ENCODE assay signal across 24 cellular contexts in genomic region chr15:39704235-39704634, GRCh38.
DNase-seq lines count a peak whose midpoint lies in the region; ATAC-seq and TF ChIP-seq lines count a peak whose summit lies in the region.
"Had no signal": no experiment of that assay in that cellular context is flagged by ENCODE, and none has a peak within 500 bp of the region (broad histone marks: within the 10 kb centered on the region; RNA-seq: fewer than 3 reads in every experiment).

No MANE protein-coding gene starts in this region.

- WGBS in mesodermal cell (ENCODE audit: insufficient coverage in 2 of 2), 2 experiments = 84 to 100% methylated on average over 3 of the region's 5 CpGs

- no peak overlapping the region for H3K4me3 Mint-ChIP-seq in WTC11
- H3K4me3 Mint-ChIP-seq in activated CD4-positive, alpha-beta T cell treated with anti-CD3 and anti-CD28 coated beads, Interleukin-2, amount 10 ng/mL, durations not matched to agents 24 days and 14 days = no peak overlapping the region
- H3K4me3 Mint-ChIP-seq: CD4-positive, alpha-beta memory T cell; IgD-negative memory B cell had no signal

- no peaks in the 10 kb centered on the region for H3K9me3 ChIP-seq in mesodermal cell (ENCODE audit: control insufficient read depth, low read length)
- H3K9me3 ChIP-seq: BLaER1 treated with 17β-estradiol and CSF1 and Interleukin-3, amounts not matched to agents 10 nM and 100 nM; Caco-2; Peyer's patch had no signal

- H3K9me3 Mint-ChIP-seq in WTC11 = no peaks in the 10 kb centered on the region
- H3K9me3 Mint-ChIP-seq in activated CD4-positive, alpha-beta T cell treated with anti-CD3 and anti-CD28 coated beads, Interleukin-2, amount 10 ng/mL, durations not matched to agents 24 days and 14 days = no peaks in the 10 kb centered on the region
- H3K9me3 Mint-ChIP-seq: CD4-positive, alpha-beta memory T cell; IgD-negative memory B cell had no signal

- TF ChIP-seq CTCF in WTC11 (IDR thresholded peaks at IDR 0.05) (no peak), brain microvascular endothelial cell (IDR thresholded peaks at IDR 0.05; ENCODE audit: low read depth, low read length, missing control alignments) (no peak)

- DNase-seq in WTC11 (ENCODE audit: low spot score) (no peak), brain microvascular endothelial cell (no peak)
- DNase-seq in activated CD4-positive, alpha-beta T cell treated with anti-CD3 and anti-CD28 coated beads, Interleukin-2, amount 10 ng/mL, durations not matched to agents 24 days and 14 days = no peak
- DNase-seq: CD4-positive, alpha-beta memory T cell; DND-41; Karpas-422; MV-4-11; NCI-H1105 treated with DMSO at 0.1 percent for 48 hours; NCI-H2081; NCI-H2171; NCI-H345; NCI-H524; NCI-H774; NK-92 treated with Interleukin-12 subunit alpha and Interleukin-12 subunit beta, amount 100 ng/mL, for 24 hours; Peyer's patch had no signal

- peaks cover 7% of the 10 kb centered on the region for H3K4me1 ChIP-seq in ACC112 (ENCODE audit: control insufficient read depth, insufficient read depth, low read length, unreplicated experiment)
- H3K4me1 ChIP-seq in mesodermal cell (ENCODE audit: control insufficient read depth, insufficient read depth, low read length, poor library complexity, severe bottlenecking) = no peaks in the 10 kb centered on the region
- H3K4me1 ChIP-seq: Peyer's patch had no signal

- no peaks in the 10 kb centered on the region for H3K79me2 ChIP-seq in ACC112 (ENCODE audit: control insufficient read depth, insufficient read depth, low read length, unreplicated experiment)

- H3K27ac ChIP-seq in ACC112 (ENCODE audit: low read depth, low read length) (peak overlapping the region; percentile 37), brain microvascular endothelial cell (peak overlapping the region; percentile 16), mesodermal cell (ENCODE audit: low read depth, low read length, severe bottlenecking) (peak overlapping the region; percentile 30)
- H3K27ac ChIP-seq: 22Rv1; BLaER1 treated with 17β-estradiol and CSF1 and Interleukin-3, amounts not matched to agents 10 nM and 100 nM; Peyer's patch had no signal

- H3K27me3 ChIP-seq in ACC112 (ENCODE audit: insufficient read depth, low read length) (no peaks in the 10 kb centered on the region), brain microvascular endothelial cell (replicated peaks) (no peaks in the 10 kb centered on the region)
- H3K27me3 ChIP-seq: BLaER1 treated with 17β-estradiol and CSF1 and Interleukin-3, amounts not matched to agents 10 nM and 100 nM; Peyer's patch had no signal

- peaks cover 8% of the 10 kb centered on the region for H3K4me1 Mint-ChIP-seq in WTC11
- H3K4me1 Mint-ChIP-seq in activated CD4-positive, alpha-beta T cell treated with anti-CD3 and anti-CD28 coated beads, Interleukin-2, amount 10 ng/mL, durations not matched to agents 24 days and 14 days = no peaks in the 10 kb centered on the region
- H3K4me1 Mint-ChIP-seq: CD4-positive, alpha-beta memory T cell; IgD-negative memory B cell had no signal

- H3K27ac Mint-ChIP-seq in WTC11 = 0 out of 2 replicates have a peak overlapping the region, but pooled peaks have one; percentile 8
- H3K27ac Mint-ChIP-seq in activated CD4-positive, alpha-beta T cell treated with anti-CD3 and anti-CD28 coated beads, Interleukin-2, amount 10 ng/mL, durations not matched to agents 24 days and 14 days = no peak overlapping the region
- H3K27ac Mint-ChIP-seq: CD4-positive, alpha-beta memory T cell; IgD-negative memory B cell had no signal

- H3K27me3 Mint-ChIP-seq in WTC11 (ENCODE audit: low read depth) = no peaks in the 10 kb centered on the region
- H3K27me3 Mint-ChIP-seq in activated CD4-positive, alpha-beta T cell treated with anti-CD3 and anti-CD28 coated beads, Interleukin-2, amount 10 ng/mL, durations not matched to agents 24 days and 14 days = peaks cover 10% of the 10 kb centered on the region
- H3K27me3 Mint-ChIP-seq: CD4-positive, alpha-beta memory T cell; IgD-negative memory B cell had no signal

- H3K4me3 ChIP-seq in ACC112 (ENCODE audit: low read depth, low read length) = no peak overlapping the region
- H3K4me3 ChIP-seq in brain microvascular endothelial cell (ENCODE audit: low read depth, low read length) = no peak overlapping the region
- H3K4me3 ChIP-seq in mesodermal cell (ENCODE audit: extremely low read depth, insufficient read depth, low read length, poor library complexity, severe bottlenecking) = no peak overlapping the region
- H3K4me3 ChIP-seq: BLaER1 treated with 17β-estradiol and CSF1 and Interleukin-3, amounts not matched to agents 10 nM and 100 nM; Peyer's patch had no signal

- H2AFZ ChIP-seq in ACC112 (ENCODE audit: low read length, unreplicated experiment) = peak overlapping the region; percentile 20

- H3K36me3 ChIP-seq in ACC112 (ENCODE audit: insufficient read depth, low read length) (no peaks in the 10 kb centered on the region), brain microvascular endothelial cell (replicated peaks) (no peaks in the 10 kb centered on the region), mesodermal cell (ENCODE audit: control insufficient read depth, insufficient read depth, low read length) (no peaks in the 10 kb centered on the region)
- H3K36me3 ChIP-seq: BLaER1 treated with 17β-estradiol and CSF1 and Interleukin-3, amounts not matched to agents 10 nM and 100 nM; Peyer's patch had no signal

- no peaks in the 10 kb centered on the region for H3K36me3 Mint-ChIP-seq in WTC11
- H3K36me3 Mint-ChIP-seq in activated CD4-positive, alpha-beta T cell treated with anti-CD3 and anti-CD28 coated beads, Interleukin-2, amount 10 ng/mL, durations not matched to agents 24 days and 14 days (ENCODE audit: low read depth) = no peaks in the 10 kb centered on the region
- H3K36me3 Mint-ChIP-seq: CD4-positive, alpha-beta memory T cell; IgD-negative memory B cell had no signal

- in situ Hi-C loops in brain microvascular endothelial cell (cut with HindIII; ENCODE audit: low pct_ligation_motif_present, low sequenced_read_pairs) = no loop called here

- ATAC-seq in WTC11 = no peak
- ATAC-seq in HG03520 (IDR thresholded peaks at IDR 0.05; ENCODE audit: unreplicated experiment) = no peak
- ATAC-seq in GM18868 (IDR thresholded peaks at IDR 0.05; ENCODE audit: unreplicated experiment) = no peak
- ATAC-seq in GM18498 (IDR thresholded peaks at IDR 0.05; ENCODE audit: unreplicated experiment) = no peak

- CTCF ChIA-PET in WTC11 (lab: Charles Lee) = interaction anchor here (0.6 to 1.5 kb wide), 2 partner anchors 17 to 52 kb away, joined by 3 to 9 read pairs; no protein-coding TSS in a partner anchor

- POLR2A ChIA-PET in WTC11 (lab: Charles Lee) = no interaction called here

- intact Hi-C loops in activated CD4-positive, alpha-beta T cell treated with anti-CD3 and anti-CD28 coated beads, Interleukin-2, amount 10 ng/mL, durations not matched to agents 24 days and 14 days (cut with micrococcal nuclease) = no loop called here

TF ChIP-seq in WTC11, 78 proteins besides CTCF, POLR2A, EP300 and RAD21:
- TF ChIP-seq RORB (CRISPR knock-in tag; IDR thresholded peaks at IDR 0.05) (no peak), SP1 (CRISPR knock-in tag; conservative IDR thresholded peaks at IDR 0.05) (no peak)
TF ChIP-seq in WTC11: peak in this region for 0.
